8 cellular contexts compared by ENCODE assay signal in the genomic region with DNA sequence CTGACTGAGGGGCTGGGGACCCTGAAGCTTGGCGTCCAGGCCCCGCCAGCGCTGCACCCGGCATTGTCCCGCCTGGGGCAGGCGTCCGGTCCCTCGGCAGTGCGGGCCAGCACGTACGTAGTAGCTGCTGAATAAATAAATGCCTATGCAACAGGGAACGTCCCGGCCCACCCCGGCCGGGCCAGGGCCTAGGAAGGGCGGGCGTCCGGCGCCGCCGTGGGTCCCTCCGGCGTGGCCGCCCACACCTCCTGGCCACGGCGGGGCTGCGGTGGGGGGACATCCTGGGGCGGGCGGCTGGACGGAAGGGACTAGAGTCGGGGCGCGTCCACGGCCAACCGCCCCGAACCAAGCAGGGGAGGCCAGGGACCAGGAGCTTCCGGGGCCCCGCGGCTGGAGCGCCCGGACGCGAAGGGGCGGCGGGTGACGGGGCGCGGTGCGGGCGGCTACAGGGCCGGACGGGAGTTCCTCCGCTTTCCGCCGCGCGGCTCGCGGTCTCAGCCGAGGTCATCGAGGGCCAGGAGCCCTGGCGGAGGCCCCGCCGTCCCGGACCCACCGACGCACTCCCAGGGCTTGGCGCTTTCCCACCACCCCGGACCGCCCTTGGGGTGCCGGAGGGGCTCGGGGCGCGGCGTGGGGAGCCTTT. TPM values are rescaled to one million over a fixed set of nuclear protein-coding genes. Genes with fewer than 3 reads are reported as not detected.
DNase-seq lines count a peak whose midpoint lies in the region; ATAC-seq and TF ChIP-seq lines count a peak whose summit lies in the region.

No MANE protein-coding gene starts in this region.

- no peaks in the 10 kb centered on the region for H3K36me3 Mint-ChIP-seq in activated naive CD4-positive, alpha-beta T cell treated with anti-CD3 and anti-CD28 coated beads for 36 hours (ENCODE audit: low read depth)

- H3K27me3 Mint-ChIP-seq in activated naive CD4-positive, alpha-beta T cell treated with anti-CD3 and anti-CD28 coated beads for 36 hours (ENCODE audit: low read depth), result peaks cover 23% of the 10 kb centered on the region

- H3K9me3 ChIP-seq in gastroesophageal sphincter, result no peaks in the 10 kb centered on the region
- H3K9me3 ChIP-seq in neuron (ENCODE audit: low read length), result no peaks in the 10 kb centered on the region

- H3K36me3 ChIP-seq in gastroesophageal sphincter (no peaks in the 10 kb centered on the region), neuron (ENCODE audit: insufficient read depth, low read length) (no peaks in the 10 kb centered on the region)

- no peaks in the 10 kb centered on the region for H3K9me3 Mint-ChIP-seq in activated naive CD4-positive, alpha-beta T cell treated with anti-CD3 and anti-CD28 coated beads for 36 hours

- peak overlapping the region; percentile 71 to 98 (median 96) for H3K27ac ChIP-seq in gastroesophageal sphincter

- peak overlapping the region; percentile 64 for H3K4me3 Mint-ChIP-seq in activated naive CD4-positive, alpha-beta T cell treated with anti-CD3 and anti-CD28 coated beads for 36 hours

- H3K4me1 ChIP-seq in gastroesophageal sphincter (peaks cover 0 to 45% (median 4%) of the 10 kb centered on the region in 3 donors), neuron (ENCODE audit: insufficient read depth, low read length) (peaks cover 13% of the 10 kb centered on the region)

- TF ChIP-seq CTCF in gastroesophageal sphincter (IDR thresholded peaks at IDR 0.05), result peak in 3 of 4 experiments; percentile 2 to 34 (median 17)

- 3% methylated on average over 6 of the region's 75 CpGs; no CpG with 5 or more reads in 1 of the 2 donors for WGBS in gastroesophageal sphincter (ENCODE audit: low coverage in 1 of 2), 2 donors

- CTCF ChIA-PET in activated naive CD4-positive, alpha-beta T cell treated with anti-CD3 and anti-CD28 coated beads for 36 hours (lab: Charles Lee), result interaction anchor here (0.8 to 2.6 kb wide), 7 partner anchors 24 to 173 kb away, joined by 3 to 10 read pairs (median 3); no protein-coding TSS in a partner anchor

- no peak for TF ChIP-seq EP300 in Ishikawa (IDR thresholded peaks at IDR 0.05; ENCODE audit: borderline replicate concordance)
- no peak for TF ChIP-seq EP300 in gastroesophageal sphincter (IDR thresholded peaks at IDR 0.05)

- intact Hi-C loops in activated naive CD4-positive, alpha-beta T cell treated with anti-CD3 and anti-CD28 coated beads for 36 hours (cut with micrococcal nuclease), result loop anchor here (1.0 to 5.0 kb wide), 5 partner anchors 84 to 407 kb away; a partner anchor contains a TSS

- no peak overlapping the region for H3K27ac Mint-ChIP-seq in activated naive CD4-positive, alpha-beta T cell treated with anti-CD3 and anti-CD28 coated beads for 36 hours

- TF ChIP-seq RAD21 in Ishikawa (IDR thresholded peaks at IDR 0.05; ENCODE audit: low read depth), result no peak

- H3K4me3 ChIP-seq in gastroesophageal sphincter, result peak overlapping the region; percentile 68 to 99
- peak overlapping the region; percentile 75 for H3K4me3 ChIP-seq in neuron (ENCODE audit: low read length)

- ATAC-seq in GM21381 (IDR thresholded peaks at IDR 0.05; ENCODE audit: unreplicated experiment) (peak; percentile 24), gastroesophageal sphincter (peak; percentile 50)

- H3K4me1 Mint-ChIP-seq in activated naive CD4-positive, alpha-beta T cell treated with anti-CD3 and anti-CD28 coated beads for 36 hours (ENCODE audit: low read depth), result peaks cover 13% of the 10 kb centered on the region

- DNase-seq in AG08395 (ENCODE audit: low spot score), result peak; percentile 64
- no peak for DNase-seq in activated naive CD4-positive, alpha-beta T cell treated with anti-CD3 and anti-CD28 coated beads for 36 hours
- no peak for DNase-seq in NCI-H1417 (lab: John Stamatoyannopoulos, UW)
- no peak for DNase-seq in NCI-H187 (lab: John Stamatoyannopoulos, UW)

- H2AFZ ChIP-seq in neuron (ENCODE audit: low read depth, low read length), result peak overlapping the region; percentile 100

- peak in 1 of 2 donors; percentile 39 for TF ChIP-seq POLR2A in gastroesophageal sphincter (IDR thresholded peaks at IDR 0.05)

- H3K27me3 ChIP-seq in gastroesophageal sphincter, result no peaks in the 10 kb centered on the region
- no peaks in the 10 kb centered on the region for H3K27me3 ChIP-seq in neuron (ENCODE audit: insufficient read depth, low read length)

TF ChIP-seq in Ishikawa, 13 proteins besides CTCF, POLR2A, EP300 and RAD21:
- TF ChIP-seq TEAD4 (IDR thresholded peaks at IDR 0.05) (no peak; the same call in 1 of the 2 replicates), CREB1 (IDR thresholded peaks at IDR 0.05; ENCODE audit: low read depth) (no peak), YY1 (IDR thresholded peaks at IDR 0.05; ENCODE audit: low read depth) (no peak), TCF12 (IDR thresholded peaks at IDR 0.05; ENCODE audit: low read depth) (no peak), TAF1 (IDR thresholded peaks at IDR 0.05; ENCODE audit: low read depth) (no peak), EGR1 (IDR thresholded peaks at IDR 0.05) (no peak; the same call in 1 of the 2 replicates), NFIC (IDR thresholded peaks at IDR 0.05) (no peak; the same call in 1 of the 2 replicates), ZBTB7A (IDR thresholded peaks at IDR 0.05; ENCODE audit: low read depth) (peak; percentile 48; the same call in 1 of the 2 replicates), CEBPB (IDR thresholded peaks at IDR 0.05) (no peak), FOXM1 (IDR thresholded peaks at IDR 0.05; ENCODE audit: borderline replicate concordance, low read depth) (no peak)
- TF ChIP-seq, protein P1, sequence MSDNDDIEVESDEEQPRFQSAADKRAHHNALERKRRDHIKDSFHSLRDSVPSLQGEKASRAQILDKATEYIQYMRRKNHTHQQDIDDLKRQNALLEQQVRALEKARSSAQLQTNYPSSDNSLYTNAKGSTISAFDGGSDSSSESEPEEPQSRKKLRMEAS (IDR thresholded peaks at IDR 0.05), result peak; percentile 20; the same call in 1 of the 2 replicates
- TF ChIP-seq, protein P2, sequence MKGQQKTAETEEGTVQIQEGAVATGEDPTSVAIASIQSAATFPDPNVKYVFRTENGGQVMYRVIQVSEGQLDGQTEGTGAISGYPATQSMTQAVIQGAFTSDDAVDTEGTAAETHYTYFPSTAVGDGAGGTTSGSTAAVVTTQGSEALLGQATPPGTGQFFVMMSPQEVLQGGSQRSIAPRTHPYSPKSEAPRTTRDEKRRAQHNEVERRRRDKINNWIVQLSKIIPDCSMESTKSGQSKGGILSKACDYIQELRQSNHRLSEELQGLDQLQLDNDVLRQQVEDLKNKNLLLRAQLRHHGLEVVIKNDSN (IDR thresholded peaks at IDR 0.05), result no peak
- TF ChIP-seq, protein P3, sequence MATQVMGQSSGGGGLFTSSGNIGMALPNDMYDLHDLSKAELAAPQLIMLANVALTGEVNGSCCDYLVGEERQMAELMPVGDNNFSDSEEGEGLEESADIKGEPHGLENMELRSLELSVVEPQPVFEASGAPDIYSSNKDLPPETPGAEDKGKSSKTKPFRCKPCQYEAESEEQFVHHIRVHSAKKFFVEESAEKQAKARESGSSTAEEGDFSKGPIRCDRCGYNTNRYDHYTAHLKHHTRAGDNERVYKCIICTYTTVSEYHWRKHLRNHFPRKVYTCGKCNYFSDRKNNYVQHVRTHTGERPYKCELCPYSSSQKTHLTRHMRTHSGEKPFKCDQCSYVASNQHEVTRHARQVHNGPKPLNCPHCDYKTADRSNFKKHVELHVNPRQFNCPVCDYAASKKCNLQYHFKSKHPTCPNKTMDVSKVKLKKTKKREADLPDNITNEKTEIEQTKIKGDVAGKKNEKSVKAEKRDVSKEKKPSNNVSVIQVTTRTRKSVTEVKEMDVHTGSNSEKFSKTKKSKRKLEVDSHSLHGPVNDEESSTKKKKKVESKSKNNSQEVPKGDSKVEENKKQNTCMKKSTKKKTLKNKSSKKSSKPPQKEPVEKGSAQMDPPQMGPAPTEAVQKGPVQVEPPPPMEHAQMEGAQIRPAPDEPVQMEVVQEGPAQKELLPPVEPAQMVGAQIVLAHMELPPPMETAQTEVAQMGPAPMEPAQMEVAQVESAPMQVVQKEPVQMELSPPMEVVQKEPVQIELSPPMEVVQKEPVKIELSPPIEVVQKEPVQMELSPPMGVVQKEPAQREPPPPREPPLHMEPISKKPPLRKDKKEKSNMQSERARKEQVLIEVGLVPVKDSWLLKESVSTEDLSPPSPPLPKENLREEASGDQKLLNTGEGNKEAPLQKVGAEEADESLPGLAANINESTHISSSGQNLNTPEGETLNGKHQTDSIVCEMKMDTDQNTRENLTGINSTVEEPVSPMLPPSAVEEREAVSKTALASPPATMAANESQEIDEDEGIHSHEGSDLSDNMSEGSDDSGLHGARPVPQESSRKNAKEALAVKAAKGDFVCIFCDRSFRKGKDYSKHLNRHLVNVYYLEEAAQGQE (IDR thresholded peaks at IDR 0.05; ENCODE audit: low read depth), result no peak

RNA-seq across cellular contexts. Expression of a gene that starts 0.9 kb away (rescaled TPM):
- total RNA-seq in activated naive CD4-positive, alpha-beta T cell treated with anti-CD3 and anti-CD28 coated beads for 36 hours, result 10 to 100 TPM in 1 of 2 experiments, 1 to 10 TPM in 1; 6.7 to 10.0 TPM
- 10 to 100 TPM; 23.0 to 42.0 (median 37.2) TPM for total RNA-seq in gastroesophageal sphincter
